In genomic region chr11:57313788-57314135, GRCh38 we compare ENCODE assay signal across 1 cellular context.
TF ChIP-seq lines count a peak whose summit lies in the region.

No MANE protein-coding gene starts in this region.

TF ChIP-seq in GM23338, 12 proteins besides CTCF, POLR2A, EP300 and RAD21 (continued from another document):
- TF ChIP-seq ZNF462 (CRISPR knock-in tag; IDR thresholded peaks at IDR 0.05): no peak
- no peak for TF ChIP-seq ZNF331 (CRISPR knock-in tag; IDR thresholded peaks at IDR 0.05; ENCODE audit: low read depth)
- TF ChIP-seq POLR2AphosphoS5 (IDR thresholded peaks at IDR 0.05; ENCODE audit: low read depth): no peak
- no peak for TF ChIP-seq EZH2phosphoT487 (IDR thresholded peaks at IDR 0.05; ENCODE audit: unreplicated experiment)
